35 cellular contexts compared by ENCODE assay signal in the genomic region with DNA sequence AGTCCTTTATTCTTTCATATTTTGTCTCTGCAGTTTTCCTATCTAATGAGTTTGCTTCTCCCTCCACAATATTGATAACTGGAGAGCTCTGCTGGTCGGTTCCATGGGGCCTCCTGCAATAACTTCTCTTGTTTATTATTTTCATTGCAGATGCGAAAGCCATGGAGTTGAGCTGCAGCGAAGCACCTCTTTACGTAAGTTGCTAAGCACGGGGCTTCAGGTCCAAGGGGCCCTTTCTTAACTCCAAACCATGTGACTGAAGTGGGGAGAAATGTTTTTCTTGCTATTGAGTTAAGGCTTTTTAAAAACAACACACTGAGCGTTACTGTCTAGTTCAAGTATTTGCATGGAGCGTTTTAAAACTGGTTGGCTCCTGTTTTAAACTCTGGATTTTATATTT.
"Had no signal": no experiment of that assay in that cellular context is flagged by ENCODE, and none has a peak within 500 bp of the region (broad histone marks: within the 10 kb centered on the region; RNA-seq: fewer than 3 reads in every experiment).

No MANE protein-coding gene starts in this region.

- DNase-seq: Karpas-422, Kasumi-1, MG63, MM.1S, MV-4-11, NCI-H1048, NCI-H1092, NCI-H1092 treated with DMSO at 0.1 percent for 48 hours, NCI-H1105, NCI-H1105 treated with DMSO at 0.1 percent for 48 hours, NCI-H1417, NCI-H1417 treated with DMSO at 0.1 percent for 48 hours, NCI-H1436, NCI-H1436 treated with DMSO at 0.1 percent for 48 hours, NCI-H146, NCI-H1694, NCI-H1694 treated with DMSO at 0.1 percent for 48 hours, NCI-H187, NCI-H187 treated with DMSO at 0.1 percent for 48 hours, NCI-H1930, NCI-H2029, NCI-H2029 treated with DMSO at 0.1 percent for 48 hours, NCI-H2081, NCI-H2081 treated with DMSO at 0.1 percent for 48 hours, NCI-H2107, NCI-H2171, NCI-H2171 treated with DMSO at 0.1 percent for 48 hours, NCI-H2227 treated with DMSO at 0.1 percent for 48 hours, NCI-H226, NCI-H345, NCI-H446, NCI-H446 treated with DMSO at 0.1 percent for 48 hours, NCI-H510A, NCI-H510A treated with DMSO at 0.1 percent for 48 hours had no signal

- H3K27me3 ChIP-seq: MG63 had no signal

- H3K27ac ChIP-seq: KMS-11 had no signal

- H3K9ac ChIP-seq: KMS-11 had no signal

- H3K4me2 ChIP-seq: KMS-11 had no signal

- H3K9me3 ChIP-seq: MG63 had no signal

- H3K4me3 ChIP-seq: MG63 had no signal
